ENCODE assay signal across 8 cellular contexts in genomic region chrX:24148535-24149345, GRCh38. TPM values are rescaled to one million over a fixed set of nuclear protein-coding genes. Genes with fewer than 3 reads are reported as not detected.
A peak's percentile ranks its signal among the peaks of the same experiment; 100 is the strongest.
DNase-seq lines count a peak whose midpoint lies in the region; ATAC-seq lines count a peak whose summit lies in the region.

No MANE protein-coding gene starts in this region.

- peaks cover 13% of the 10 kb centered on the region for H3K36me3 Mint-ChIP-seq in activated naive CD8-positive, alpha-beta T cell treated with anti-CD3 and anti-CD28 coated beads, Interleukin-2, amount 10 ng/mL, durations not matched to agents 7 days and 5 days

- peak overlapping the region; percentile 80 for H3K4me3 Mint-ChIP-seq in activated naive CD8-positive, alpha-beta T cell treated with anti-CD3 and anti-CD28 coated beads, Interleukin-2, amount 10 ng/mL, durations not matched to agents 7 days and 5 days

- H3K36me3 ChIP-seq in Karpas-422 (ENCODE audit: insufficient read depth, low read length) (peaks cover 5% of the 10 kb centered on the region; the same call in 1 of the 2 replicates), iPS-15b (ENCODE audit: control insufficient read depth, insufficient read depth, low read length) (no peaks in the 10 kb centered on the region), skeletal muscle tissue (ENCODE audit: control insufficient read depth in 3 of 3, insufficient read depth in 3 of 3, low read length in 3 of 3) (no peaks in the 10 kb centered on the region)

- peak overlapping the region; percentile 91 for H3K27ac Mint-ChIP-seq in activated naive CD8-positive, alpha-beta T cell treated with anti-CD3 and anti-CD28 coated beads, Interleukin-2, amount 10 ng/mL, durations not matched to agents 7 days and 5 days

- H3K4me1 ChIP-seq in Karpas-422 (ENCODE audit: low read length), result peaks cover 39% of the 10 kb centered on the region
- peaks cover 27% of the 10 kb centered on the region for H3K4me1 ChIP-seq in iPS-15b (ENCODE audit: control insufficient read depth, insufficient read depth, low read length)
- peaks cover 17 to 38% (median 19%) of the 10 kb centered on the region in 3 donors for H3K4me1 ChIP-seq in skeletal muscle tissue (ENCODE audit: control insufficient read depth in 3 of 3, insufficient read depth in 3 of 3, low read length in 3 of 3)

- no peak for ATAC-seq in activated naive CD8-positive, alpha-beta T cell treated with anti-CD3 and anti-CD28 coated beads, Interleukin-2, amount 10 ng/mL, durations not matched to agents 7 days and 5 days (ENCODE audit: low read depth)

- POLR2A ChIA-PET in activated naive CD8-positive, alpha-beta T cell treated with anti-CD3 and anti-CD28 coated beads, Interleukin-2, amount 10 ng/mL, durations not matched to agents 7 days and 5 days (lab: Charles Lee), result no interaction called here

- H3K9me3 ChIP-seq in Karpas-422 (ENCODE audit: low read length) (no peaks in the 10 kb centered on the region), iPS-15b (ENCODE audit: control insufficient read depth, insufficient read depth, low read length) (no peaks in the 10 kb centered on the region), skeletal muscle tissue (ENCODE audit: control insufficient read depth in 3 of 3, low read length in 3 of 3) (no peaks in the 10 kb centered on the region)

- H3K4me3 ChIP-seq in Karpas-422 (ENCODE audit: low read length), result peak overlapping the region; percentile 91
- H3K4me3 ChIP-seq in iPS-15b (ENCODE audit: low read depth, low read length), result peak overlapping the region; percentile 43
- H3K4me3 ChIP-seq in skeletal muscle tissue (ENCODE audit: low read length in 3 of 3), result peak overlapping the region; percentile 60 to 62 (median 61)

- no peak overlapping the region; the same call in 1 of the 2 replicates for H2AFZ ChIP-seq in Karpas-422 (ENCODE audit: low read length)

- peak; percentile 3 for DNase-seq in activated T-cell treated with anti-CD3 and anti-CD28 coated beads for 1 hour (ENCODE audit: low read depth)
- no peak for DNase-seq in activated T-cell treated with anti-CD3 and anti-CD28 coated beads, Interleukin-2, amount 50 U/mL, for 1 hour
- DNase-seq in Karpas-422, result peak; percentile 70
- no peak for DNase-seq in activated naive CD8-positive, alpha-beta T cell treated with anti-CD3 and anti-CD28 coated beads, Interleukin-2, amount 10 ng/mL, durations not matched to agents 7 days and 5 days
- DNase-seq in OCI-M2 (lab: John Stamatoyannopoulos, UW; ENCODE audit: unreplicated experiment), result no peak
- DNase-seq in CD1c-positive myeloid dendritic cell (ENCODE audit: extremely low spot score), result no peak

- peaks cover 47% of the 10 kb centered on the region for H3K4me1 Mint-ChIP-seq in activated naive CD8-positive, alpha-beta T cell treated with anti-CD3 and anti-CD28 coated beads, Interleukin-2, amount 10 ng/mL, durations not matched to agents 7 days and 5 days

- H4K20me1 ChIP-seq in Karpas-422 (ENCODE audit: insufficient read depth, low read depth, low read length), result peaks cover 10% of the 10 kb centered on the region; the same call in 1 of the 2 replicates

- peaks cover 34% of the 10 kb centered on the region for H3K79me2 ChIP-seq in Karpas-422 (ENCODE audit: low read length)

- no peaks in the 10 kb centered on the region for H3K27me3 ChIP-seq in Karpas-422 (ENCODE audit: low read length)
- no peaks in the 10 kb centered on the region for H3K27me3 ChIP-seq in iPS-15b (ENCODE audit: control insufficient read depth, insufficient read depth, low read length)
- no peaks in the 10 kb centered on the region for H3K27me3 ChIP-seq in skeletal muscle tissue (ENCODE audit: control insufficient read depth in 3 of 3, insufficient read depth in 3 of 3, low read length in 3 of 3)

- peak overlapping the region; percentile 97 for H3K4me2 ChIP-seq in Karpas-422 (ENCODE audit: low read depth, low read length, poor library complexity, severe bottlenecking)

- H3K9ac ChIP-seq in Karpas-422 (ENCODE audit: low read length), result peak overlapping the region; percentile 93
- peak overlapping the region; percentile 82 for H3K9ac ChIP-seq in iPS-15b (ENCODE audit: low read depth, low read length)
- H3K9ac ChIP-seq in skeletal muscle tissue (ENCODE audit: low read depth in 1 of 3, low read length in 3 of 3), result peak overlapping the region; percentile 77 to 90 (median 86)

- H3K9me2 ChIP-seq in Karpas-422 (replicated peaks; ENCODE audit: insufficient read depth, low read length), result no peaks in the 10 kb centered on the region

- H3K9me3 Mint-ChIP-seq in activated naive CD8-positive, alpha-beta T cell treated with anti-CD3 and anti-CD28 coated beads, Interleukin-2, amount 10 ng/mL, durations not matched to agents 7 days and 5 days, result no peaks in the 10 kb centered on the region

- H3K27me3 Mint-ChIP-seq in activated naive CD8-positive, alpha-beta T cell treated with anti-CD3 and anti-CD28 coated beads, Interleukin-2, amount 10 ng/mL, durations not matched to agents 7 days and 5 days, result no peaks in the 10 kb centered on the region

- H3K27ac ChIP-seq in Karpas-422 (ENCODE audit: low read length), result peak overlapping the region; percentile 91
- H3K27ac ChIP-seq in skeletal muscle tissue (ENCODE audit: low read depth, low read length), result peak overlapping the region; percentile 96

RNA-seq across cellular contexts. Expression of gene ZFX, which starts 0.8 kb away (rescaled TPM):
- total RNA-seq in Karpas-422 (2014; rRNA removed; shearing (Covaris generic); ENCODE audit: low replicate concordance), result 26.4 and 44.2 TPM in 2 replicates
- 10 to 100 TPM; 46.8 to 51.8 TPM for total RNA-seq in activated naive CD8-positive, alpha-beta T cell treated with anti-CD3 and anti-CD28 coated beads, Interleukin-2, amount 10 ng/mL, durations not matched to agents 7 days and 5 days
- total RNA-seq in skeletal muscle tissue, result 29.7 TPM

Comparison
In these comparisons a context has a peak if more than half of its experiments do, and no peak if none do; other contexts are left out.
1. DNase-seq: peak in activated T-cell treated with anti-CD3 and anti-CD28 coated beads for 1 hour (single experiment) and Karpas-422 (single experiment); none in activated T-cell treated with anti-CD3 and anti-CD28 coated beads, Interleukin-2, amount 50 U/mL, for 1 hour (single experiment), activated naive CD8-positive, alpha-beta T cell treated with anti-CD3 and anti-CD28 coated beads, Interleukin-2, amount 10 ng/mL, durations not matched to agents 7 days and 5 days (single experiment), OCI-M2 (single experiment) and CD1c-positive myeloid dendritic cell (single experiment).
2. Peak in every context shown above with its lines, with median percentiles within 50 percentile points of each other: H3K4me3 ChIP-seq and H3K9ac ChIP-seq.